Comparison of ENCODE assay signal across 2 cellular contexts in the genomic region with DNA sequence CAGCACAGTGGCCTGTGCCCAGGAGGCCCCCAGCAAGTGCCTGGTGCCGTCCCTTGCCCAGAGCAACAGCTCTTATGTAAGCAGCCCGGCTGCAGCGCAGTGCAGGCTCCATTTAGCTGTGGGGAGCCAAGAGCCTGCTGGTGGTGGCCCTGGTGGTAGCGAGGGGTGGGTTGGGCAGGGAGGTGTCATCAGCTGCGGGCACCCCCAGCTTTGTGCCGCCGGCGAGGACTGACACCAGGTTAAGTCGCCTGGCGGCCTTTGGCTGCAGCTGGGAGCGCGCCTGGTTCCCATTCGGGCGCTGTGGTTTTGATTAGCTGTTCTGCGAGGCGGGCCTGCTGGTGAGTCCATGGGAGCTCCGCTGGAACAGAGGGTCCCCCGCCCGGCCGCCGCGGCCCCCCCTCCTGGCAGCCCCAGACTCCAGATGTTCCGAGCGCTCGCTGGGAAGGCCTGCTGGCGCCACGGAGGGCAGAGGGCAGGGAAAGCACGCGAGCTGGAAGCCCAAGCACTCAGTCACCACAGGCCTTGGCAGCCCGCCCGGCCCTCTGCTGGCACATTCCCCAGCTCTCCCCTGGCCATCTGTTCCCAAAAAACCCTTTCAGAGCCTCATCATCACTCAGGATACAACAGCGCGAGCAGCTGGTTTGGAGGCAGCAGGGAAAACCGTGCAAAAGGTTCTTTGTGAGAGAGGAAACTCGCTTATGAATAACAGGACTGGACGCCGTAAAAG.
A peak's percentile ranks its signal among the peaks of the same experiment; 100 is the strongest.
TF ChIP-seq lines count a peak whose summit lies in the region.

No MANE protein-coding gene starts in this region.

TF ChIP-seq in HEK293, 187 proteins besides CTCF, POLR2A, EP300 and RAD21 (continued from another document and continues in another):
- peak; percentile 66; the same call in 1 of the 2 replicates for TF ChIP-seq ZNF610 (tag by site-specific recombination; IDR thresholded peaks at IDR 0.05; ENCODE audit: borderline replicate concordance)
- peak; percentile 64; the same call in 1 of the 2 replicates for TF ChIP-seq ZBTB17 (tag by site-specific recombination; IDR thresholded peaks at IDR 0.05)
- peak; percentile 71; the same call in 1 of the 2 replicates for TF ChIP-seq WT1 (tag by site-specific recombination; IDR thresholded peaks at IDR 0.05)
- TF ChIP-seq ZNF830 (tag by site-specific recombination; IDR thresholded peaks at IDR 0.05; ENCODE audit: low read depth) = no peak
- no peak for TF ChIP-seq ZNF350 (tag by site-specific recombination; IDR thresholded peaks at IDR 0.05)
- peak; percentile 91 for TF ChIP-seq ZNF600 (tag by site-specific recombination; IDR thresholded peaks at IDR 0.05)
- no peak for TF ChIP-seq ZNF16 (tag by site-specific recombination; IDR thresholded peaks at IDR 0.05; ENCODE audit: low read depth)
- TF ChIP-seq ZNF366 (tag by site-specific recombination; conservative IDR thresholded peaks at IDR 0.05) = peak; percentile 55; the same call in 1 of the 2 replicates
- no peak for TF ChIP-seq ZNF311 (tag by site-specific recombination; IDR thresholded peaks at IDR 0.05; ENCODE audit: borderline replicate concordance)
- TF ChIP-seq ZNF24 (tag by site-specific recombination; IDR thresholded peaks at IDR 0.05) = 0 out of 2 replicates have a peak, but pooled peaks have one; percentile 36
- TF ChIP-seq, protein P1, sequence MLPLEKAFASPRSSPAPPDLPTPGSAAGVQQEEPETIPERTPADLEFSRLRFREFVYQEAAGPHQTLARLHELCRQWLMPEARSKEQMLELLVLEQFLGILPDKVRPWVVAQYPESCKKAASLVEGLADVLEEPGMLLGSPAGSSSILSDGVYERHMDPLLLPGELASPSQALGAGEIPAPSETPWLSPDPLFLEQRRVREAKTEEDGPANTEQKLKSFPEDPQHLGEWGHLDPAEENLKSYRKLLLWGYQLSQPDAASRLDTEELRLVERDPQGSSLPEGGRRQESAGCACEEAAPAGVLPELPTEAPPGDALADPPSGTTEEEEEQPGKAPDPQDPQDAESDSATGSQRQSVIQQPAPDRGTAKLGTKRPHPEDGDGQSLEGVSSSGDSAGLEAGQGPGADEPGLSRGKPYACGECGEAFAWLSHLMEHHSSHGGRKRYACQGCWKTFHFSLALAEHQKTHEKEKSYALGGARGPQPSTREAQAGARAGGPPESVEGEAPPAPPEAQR (tag by site-specific recombination; IDR thresholded peaks at IDR 0.05) = no peak
- no peak for TF ChIP-seq ZNF175 (tag by site-specific recombination; IDR thresholded peaks at IDR 0.05)
- TF ChIP-seq ZNF76 (tag by site-specific recombination; IDR thresholded peaks at IDR 0.05; ENCODE audit: borderline replicate concordance, low read depth) = peak; percentile 65; the same call in 1 of the 2 replicates
- TF ChIP-seq, protein P2, sequence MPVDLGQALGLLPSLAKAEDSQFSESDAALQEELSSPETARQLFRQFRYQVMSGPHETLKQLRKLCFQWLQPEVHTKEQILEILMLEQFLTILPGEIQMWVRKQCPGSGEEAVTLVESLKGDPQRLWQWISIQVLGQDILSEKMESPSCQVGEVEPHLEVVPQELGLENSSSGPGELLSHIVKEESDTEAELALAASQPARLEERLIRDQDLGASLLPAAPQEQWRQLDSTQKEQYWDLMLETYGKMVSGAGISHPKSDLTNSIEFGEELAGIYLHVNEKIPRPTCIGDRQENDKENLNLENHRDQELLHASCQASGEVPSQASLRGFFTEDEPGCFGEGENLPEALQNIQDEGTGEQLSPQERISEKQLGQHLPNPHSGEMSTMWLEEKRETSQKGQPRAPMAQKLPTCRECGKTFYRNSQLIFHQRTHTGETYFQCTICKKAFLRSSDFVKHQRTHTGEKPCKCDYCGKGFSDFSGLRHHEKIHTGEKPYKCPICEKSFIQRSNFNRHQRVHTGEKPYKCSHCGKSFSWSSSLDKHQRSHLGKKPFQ (tag by site-specific recombination; IDR thresholded peaks at IDR 0.05) = no peak
- TF ChIP-seq SP7 (tag by site-specific recombination; IDR thresholded peaks at IDR 0.05) = peak; percentile 87
- peak; percentile 46; the same call in 1 of the 2 replicates for TF ChIP-seq KLF8 (tag by site-specific recombination; IDR thresholded peaks at IDR 0.05)
- no peak; the same call in 1 of the 2 replicates for TF ChIP-seq SP3 (tag by site-specific recombination; IDR thresholded peaks at IDR 0.05)
- TF ChIP-seq ZNF341 (tag by site-specific recombination; IDR thresholded peaks at IDR 0.05; ENCODE audit: low read depth) = peak; percentile 49
- peak; percentile 94 for TF ChIP-seq PATZ1 (tag by site-specific recombination; IDR thresholded peaks at IDR 0.05)
- TF ChIP-seq ZNF391 (tag by site-specific recombination; IDR thresholded peaks at IDR 0.05; ENCODE audit: borderline replicate concordance, low read depth) = peak; percentile 35; the same call in 1 of the 2 replicates
- TF ChIP-seq, protein P3, sequence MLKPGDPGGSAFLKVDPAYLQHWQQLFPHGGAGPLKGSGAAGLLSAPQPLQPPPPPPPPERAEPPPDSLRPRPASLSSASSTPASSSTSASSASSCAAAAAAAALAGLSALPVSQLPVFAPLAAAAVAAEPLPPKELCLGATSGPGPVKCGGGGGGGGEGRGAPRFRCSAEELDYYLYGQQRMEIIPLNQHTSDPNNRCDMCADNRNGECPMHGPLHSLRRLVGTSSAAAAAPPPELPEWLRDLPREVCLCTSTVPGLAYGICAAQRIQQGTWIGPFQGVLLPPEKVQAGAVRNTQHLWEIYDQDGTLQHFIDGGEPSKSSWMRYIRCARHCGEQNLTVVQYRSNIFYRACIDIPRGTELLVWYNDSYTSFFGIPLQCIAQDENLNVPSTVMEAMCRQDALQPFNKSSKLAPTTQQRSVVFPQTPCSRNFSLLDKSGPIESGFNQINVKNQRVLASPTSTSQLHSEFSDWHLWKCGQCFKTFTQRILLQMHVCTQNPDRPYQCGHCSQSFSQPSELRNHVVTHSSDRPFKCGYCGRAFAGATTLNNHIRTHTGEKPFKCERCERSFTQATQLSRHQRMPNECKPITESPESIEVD (tag by site-specific recombination; IDR thresholded peaks at IDR 0.05) = peak; percentile 87
- TF ChIP-seq ZNF324 (tag by site-specific recombination; IDR thresholded peaks at IDR 0.05) = peak; percentile 68; the same call in 1 of the 2 replicates

TF ChIP-seq in HepG2, 621 proteins besides CTCF, POLR2A, EP300 and RAD21 (continued from another document and continues in another):
- peak; percentile 87 for TF ChIP-seq ZNF687 (CRISPR knock-in tag; IDR thresholded peaks at IDR 0.05)
- TF ChIP-seq TOPORS (CRISPR knock-in tag; IDR thresholded peaks at IDR 0.05) = no peak
- TF ChIP-seq ETV5 (CRISPR knock-in tag; IDR thresholded peaks at IDR 0.05; ENCODE audit: borderline replicate concordance) = no peak
- TF ChIP-seq ZNF567 (CRISPR knock-in tag; IDR thresholded peaks at IDR 0.05; ENCODE audit: borderline replicate concordance) = no peak
- peak; percentile 22; the same call in 1 of the 2 replicates for TF ChIP-seq KDM6A (CRISPR knock-in tag; IDR thresholded peaks at IDR 0.05; ENCODE audit: low read depth)
- no peak for TF ChIP-seq HES4 (CRISPR knock-in tag; IDR thresholded peaks at IDR 0.05; ENCODE audit: borderline replicate concordance)
- TF ChIP-seq MAFK (conservative IDR thresholded peaks at IDR 0.05 in 1 of 2, IDR thresholded peaks at IDR 0.05 in 1 of 2; ENCODE audit: low read length in 2 of 2) = no peak
- TF ChIP-seq PCBP2 (optimal IDR thresholded peaks at IDR 0.05; ENCODE audit: low read depth, low read length, poor library complexity, severe bottlenecking) = no peak
- no peak for TF ChIP-seq ZNF101 (CRISPR knock-in tag; IDR thresholded peaks at IDR 0.05; ENCODE audit: borderline replicate concordance, low read depth)
- peak; percentile 76; the same call in 1 of the 2 replicates for TF ChIP-seq ZNF768 (CRISPR knock-in tag; IDR thresholded peaks at IDR 0.05)
- TF ChIP-seq AGO1 (IDR thresholded peaks at IDR 0.05; ENCODE audit: low read depth, low read length, poor library complexity, severe bottlenecking) = no peak
- 0 out of 2 replicates have a peak, but pooled peaks have one; percentile 48 for TF ChIP-seq ZNF777 (CRISPR knock-in tag; IDR thresholded peaks at IDR 0.05)
- TF ChIP-seq, protein P4, sequence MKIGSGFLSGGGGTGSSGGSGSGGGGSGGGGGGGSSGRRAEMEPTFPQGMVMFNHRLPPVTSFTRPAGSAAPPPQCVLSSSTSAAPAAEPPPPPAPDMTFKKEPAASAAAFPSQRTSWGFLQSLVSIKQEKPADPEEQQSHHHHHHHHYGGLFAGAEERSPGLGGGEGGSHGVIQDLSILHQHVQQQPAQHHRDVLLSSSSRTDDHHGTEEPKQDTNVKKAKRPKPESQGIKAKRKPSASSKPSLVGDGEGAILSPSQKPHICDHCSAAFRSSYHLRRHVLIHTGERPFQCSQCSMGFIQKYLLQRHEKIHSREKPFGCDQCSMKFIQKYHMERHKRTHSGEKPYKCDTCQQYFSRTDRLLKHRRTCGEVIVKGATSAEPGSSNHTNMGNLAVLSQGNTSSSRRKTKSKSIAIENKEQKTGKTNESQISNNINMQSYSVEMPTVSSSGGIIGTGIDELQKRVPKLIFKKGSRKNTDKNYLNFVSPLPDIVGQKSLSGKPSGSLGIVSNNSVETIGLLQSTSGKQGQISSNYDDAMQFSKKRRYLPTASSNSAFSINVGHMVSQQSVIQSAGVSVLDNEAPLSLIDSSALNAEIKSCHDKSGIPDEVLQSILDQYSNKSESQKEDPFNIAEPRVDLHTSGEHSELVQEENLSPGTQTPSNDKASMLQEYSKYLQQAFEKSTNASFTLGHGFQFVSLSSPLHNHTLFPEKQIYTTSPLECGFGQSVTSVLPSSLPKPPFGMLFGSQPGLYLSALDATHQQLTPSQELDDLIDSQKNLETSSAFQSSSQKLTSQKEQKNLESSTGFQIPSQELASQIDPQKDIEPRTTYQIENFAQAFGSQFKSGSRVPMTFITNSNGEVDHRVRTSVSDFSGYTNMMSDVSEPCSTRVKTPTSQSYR (CRISPR knock-in tag; IDR thresholded peaks at IDR 0.05; ENCODE audit: borderline replicate concordance) = 0 out of 2 replicates have a peak, but pooled peaks have one; percentile 9
- TF ChIP-seq ZNF263 (CRISPR knock-in tag; IDR thresholded peaks at IDR 0.05) = peak; percentile 24; the same call in 1 of the 2 replicates
- TF ChIP-seq SALL2 (CRISPR knock-in tag; IDR thresholded peaks at IDR 0.05) = peak; percentile 67; the same call in 1 of the 2 replicates
- peak; percentile 96 for TF ChIP-seq PATZ1 (CRISPR knock-in tag; IDR thresholded peaks at IDR 0.05)
- 0 out of 2 replicates have a peak, but pooled peaks have one; percentile 54 for TF ChIP-seq NCOR1 (IDR thresholded peaks at IDR 0.05; ENCODE audit: borderline replicate concordance, low read length)
- no peak for TF ChIP-seq CHD4 (IDR thresholded peaks at IDR 0.05; ENCODE audit: borderline replicate concordance, low read length)
- TF ChIP-seq, protein P5, sequence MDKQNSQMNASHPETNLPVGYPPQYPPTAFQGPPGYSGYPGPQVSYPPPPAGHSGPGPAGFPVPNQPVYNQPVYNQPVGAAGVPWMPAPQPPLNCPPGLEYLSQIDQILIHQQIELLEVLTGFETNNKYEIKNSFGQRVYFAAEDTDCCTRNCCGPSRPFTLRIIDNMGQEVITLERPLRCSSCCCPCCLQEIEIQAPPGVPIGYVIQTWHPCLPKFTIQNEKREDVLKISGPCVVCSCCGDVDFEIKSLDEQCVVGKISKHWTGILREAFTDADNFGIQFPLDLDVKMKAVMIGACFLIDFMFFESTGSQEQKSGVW (CRISPR knock-in tag; IDR thresholded peaks at IDR 0.05; ENCODE audit: borderline replicate concordance) = no peak
- no peak for TF ChIP-seq CEBPB (IDR thresholded peaks at IDR 0.05; ENCODE audit: borderline replicate concordance, low read depth, low read length)
